Comparison of ENCODE assay signal across 13 cellular contexts in genomic region chr18:51171208-51171607, GRCh38. TPM values are rescaled to one million over a fixed set of nuclear protein-coding genes. Genes with fewer than 3 reads are reported as not detected.
A peak's percentile ranks its signal among the peaks of the same experiment; 100 is the strongest.
DNase-seq lines count a peak whose midpoint lies in the region; ATAC-seq and TF ChIP-seq lines count a peak whose summit lies in the region.
"Had no signal": no experiment of that assay in that cellular context is flagged by ENCODE, and none has a peak within 500 bp of the region (broad histone marks: within the 10 kb centered on the region; RNA-seq: fewer than 3 reads in every experiment).

No MANE protein-coding gene starts in this region.

- H4K12ac ChIP-seq in trophoblast cell (ENCODE audit: low read depth, low read length): no peak overlapping the region

- peaks cover 5 to 6% of the 10 kb centered on the region in 2 experiments for H3K36me3 ChIP-seq in trophoblast cell (ENCODE audit: control insufficient read depth in 1 of 2, insufficient read depth in 2 of 2, low read length in 2 of 2)
- H3K36me3 ChIP-seq in upper lobe of left lung: peaks cover under 1 to 17% (median under 1%) of the 10 kb centered on the region in 4 donors
- H3K36me3 ChIP-seq in WERI-Rb-1: peaks cover 20% of the 10 kb centered on the region

- no peak overlapping the region for H3K14ac ChIP-seq in trophoblast cell (ENCODE audit: low read length)

- no peaks in the 10 kb centered on the region for H3K79me2 ChIP-seq in trophoblast cell (ENCODE audit: control insufficient read depth, insufficient read depth, low read length, poor library complexity)

- CTCF ChIA-PET in activated CD4-positive, alpha-beta T cell treated with anti-CD3 and anti-CD28 coated beads for 36 hours (lab: Charles Lee): interaction anchor here (0.6 to 2.0 kb wide), 7 partner anchors 13 to 240 kb away, joined by 3 to 8 read pairs (median 3); no protein-coding TSS in a partner anchor

- no peak overlapping the region for H2BK12ac ChIP-seq in trophoblast cell (ENCODE audit: low read length)

- no peak overlapping the region for H3K4ac ChIP-seq in trophoblast cell (ENCODE audit: low read depth, low read length)

- peak overlapping the region; percentile 92 for H3K27ac Mint-ChIP-seq in activated CD4-positive, alpha-beta T cell treated with anti-CD3 and anti-CD28 coated beads for 36 hours
- peak overlapping the region; percentile 90 to 94 for H3K27ac Mint-ChIP-seq in natural killer cell

- H3K4me3 ChIP-seq in trophoblast cell (ENCODE audit: low read depth, low read length): no peak overlapping the region
- no peak overlapping the region for H3K4me3 ChIP-seq in upper lobe of left lung
- H3K4me3 ChIP-seq in WERI-Rb-1 (ENCODE audit: low read depth, low read length): no peak overlapping the region
- H3K4me3 ChIP-seq: left ventricle myocardium inferior had no signal

- H3K9me3 ChIP-seq in trophoblast cell (ENCODE audit: insufficient read depth, low read depth, low read length) (no peaks in the 10 kb centered on the region), upper lobe of left lung (no peaks in the 10 kb centered on the region), WERI-Rb-1 (ENCODE audit: severe bottlenecking) (no peaks in the 10 kb centered on the region)
- H3K9me3 ChIP-seq: left ventricle myocardium inferior, neutrophil had no signal

- no peaks in the 10 kb centered on the region for H3K79me1 ChIP-seq in trophoblast cell (ENCODE audit: low read length)

- no peaks in the 10 kb centered on the region for H3K9me3 Mint-ChIP-seq in activated CD4-positive, alpha-beta T cell treated with anti-CD3 and anti-CD28 coated beads for 36 hours (ENCODE audit: low read depth)
- H3K9me3 Mint-ChIP-seq in natural killer cell: no peaks in the 10 kb centered on the region

- POLR2A ChIA-PET in activated CD4-positive, alpha-beta T cell treated with anti-CD3 and anti-CD28 coated beads for 36 hours (lab: Charles Lee): no interaction called here

- H3K27me3 Mint-ChIP-seq in activated CD4-positive, alpha-beta T cell treated with anti-CD3 and anti-CD28 coated beads for 36 hours: no peaks in the 10 kb centered on the region
- H3K27me3 Mint-ChIP-seq in natural killer cell (ENCODE audit: low read depth in 2 of 2): no peaks in the 10 kb centered on the region

- H3K18ac ChIP-seq in trophoblast cell (ENCODE audit: low read length): no peak overlapping the region

- H4K8ac ChIP-seq in trophoblast cell (ENCODE audit: low read depth, low read length): no peak overlapping the region

- H2AK5ac ChIP-seq in trophoblast cell (ENCODE audit: low read length): no peak overlapping the region

- no peak overlapping the region for H4K91ac ChIP-seq in trophoblast cell (ENCODE audit: low read depth, low read length)

- no peak for DNase-seq in activated CD4-positive, alpha-beta T cell treated with anti-CD3 and anti-CD28 coated beads for 36 hours
- DNase-seq in activated CD4-positive, alpha-beta T cell treated with anti-CD3 and anti-CD28 coated beads, Interleukin-2, amount 50 U/mL, for 48 hours: no peak
- DNase-seq in natural killer cell (no peak), trophoblast cell (no peak), upper lobe of left lung (no peak), WERI-Rb-1 (no peak)
- DNase-seq: amygdala, DND-41, left ventricle myocardium inferior had no signal

- peaks cover 62% of the 10 kb centered on the region for H3K4me1 Mint-ChIP-seq in activated CD4-positive, alpha-beta T cell treated with anti-CD3 and anti-CD28 coated beads for 36 hours
- peaks cover 75 to 80% of the 10 kb centered on the region in 2 donors for H3K4me1 Mint-ChIP-seq in natural killer cell

- no peak overlapping the region for H3K4me2 ChIP-seq in trophoblast cell (ENCODE audit: low read length)

- H3K27ac ChIP-seq in trophoblast cell (ENCODE audit: low read depth, low read length) (no peak overlapping the region), upper lobe of left lung (no peak overlapping the region), WERI-Rb-1 (no peak overlapping the region)
- H3K27ac ChIP-seq: left ventricle myocardium inferior, neutrophil, RWPE1 had no signal

- TF ChIP-seq CTCF in natural killer cell (IDR thresholded peaks at IDR 0.05) (no peak), upper lobe of left lung (IDR thresholded peaks at IDR 0.05) (no peak), WERI-Rb-1 (IDR thresholded peaks at IDR 0.05; ENCODE audit: low read depth, low read length) (no peak)

- TF ChIP-seq EP300 in upper lobe of left lung (IDR thresholded peaks at IDR 0.05): no peak

- WGBS in trophoblast cell (ENCODE audit: extremely low coverage, insufficient coverage, insufficient read length): no CpG with 5 or more reads among the region's 3 CpGs
- WGBS in upper lobe of left lung, 2 donors: 89 to 92% methylated on average over 3 of the region's 3 CpGs

- no peak overlapping the region for H3K23ac ChIP-seq in trophoblast cell (ENCODE audit: low read length)

- no peaks in the 10 kb centered on the region for H3K4me1 ChIP-seq in trophoblast cell (ENCODE audit: control insufficient read depth in 1 of 2, insufficient read depth in 2 of 2, low read length in 2 of 2)
- no peaks in the 10 kb centered on the region for H3K4me1 ChIP-seq in upper lobe of left lung

- H2BK5ac ChIP-seq in trophoblast cell (ENCODE audit: low read depth, low read length, poor library complexity): no peak overlapping the region

- peak; percentile 83 for ATAC-seq in activated CD4-positive, alpha-beta T cell treated with anti-CD3 and anti-CD28 coated beads for 36 hours
- ATAC-seq in GM21717 (IDR thresholded peaks at IDR 0.05; ENCODE audit: unreplicated experiment): peak; percentile 61
- ATAC-seq in HG03439 (IDR thresholded peaks at IDR 0.05; ENCODE audit: unreplicated experiment): peak; percentile 63
- no peak for ATAC-seq in natural killer cell
- no peak for ATAC-seq in upper lobe of left lung (ENCODE audit: low FRiP score in 2 of 2)

- peaks cover 27% of the 10 kb centered on the region for H3K36me3 Mint-ChIP-seq in activated CD4-positive, alpha-beta T cell treated with anti-CD3 and anti-CD28 coated beads for 36 hours (ENCODE audit: low read depth)
- H3K36me3 Mint-ChIP-seq in natural killer cell: peaks cover 2% of the 10 kb centered on the region

- H3K27me3 ChIP-seq in trophoblast cell (ENCODE audit: insufficient read depth, low read length) (no peaks in the 10 kb centered on the region), upper lobe of left lung (no peaks in the 10 kb centered on the region), WERI-Rb-1 (ENCODE audit: insufficient read depth, low read depth, severe bottlenecking) (no peaks in the 10 kb centered on the region)
- H3K27me3 ChIP-seq: neutrophil had no signal

- H2BK120ac ChIP-seq in trophoblast cell (ENCODE audit: insufficient read depth, low read length, poor library complexity): no peak overlapping the region

- H3K9ac ChIP-seq in trophoblast cell (ENCODE audit: low read length): no peak overlapping the region

- no peak for TF ChIP-seq POLR2A in upper lobe of left lung (IDR thresholded peaks at IDR 0.05)

- H3K4me3 Mint-ChIP-seq in activated CD4-positive, alpha-beta T cell treated with anti-CD3 and anti-CD28 coated beads for 36 hours: peak overlapping the region; percentile 64
- no peak overlapping the region for H3K4me3 Mint-ChIP-seq in natural killer cell

- intact Hi-C loops in activated CD4-positive, alpha-beta T cell treated with anti-CD3 and anti-CD28 coated beads for 36 hours (cut with DNase I, micrococcal nuclease): loop anchor here (1.0 to 2.0 kb wide), 4 partner anchors 20 to 64 kb away; partner anchors contain the start of gene MEX3C (in 2 of the 2)
- intact Hi-C loops in natural killer cell (cut with micrococcal nuclease): no loop called here

- no peak overlapping the region for H2AFZ ChIP-seq in trophoblast cell (ENCODE audit: insufficient read depth, low read length, poor library complexity)

RNA-seq across cellular contexts. Expression of gene MEX3C, which starts 26.3 kb away (rescaled TPM):
- 10 to 100 TPM; 46.7 to 66.9 TPM for total RNA-seq in activated CD4-positive, alpha-beta T cell treated with anti-CD3 and anti-CD28 coated beads for 36 hours
- total RNA-seq in natural killer cell (100 to 1,000 TPM; 189 to 205 (median 202) TPM), upper lobe of left lung (10 to 100 TPM; 12.2 to 30.7 (median 19.2) TPM)
- polyA plus RNA-seq in trophoblast cell (2013): 65.5 and 72.3 TPM in 2 replicates

Comparison
In these comparisons a context has a peak if more than half of its experiments do, and no peak if none do; other contexts are left out.
1. ATAC-seq: peak in activated CD4-positive, alpha-beta T cell treated with anti-CD3 and anti-CD28 coated beads for 36 hours (single experiment), GM21717 (single experiment) and HG03439 (single experiment); none in natural killer cell (0 of 3) and upper lobe of left lung (0 of 2).